ENCODE assay signal across 8 cellular contexts in genomic region chr13:77810430-77810829, GRCh38.
DNase-seq lines count a peak whose midpoint lies in the region; ATAC-seq and TF ChIP-seq lines count a peak whose summit lies in the region.

No MANE protein-coding gene starts in this region.

- H3K27me3 Mint-ChIP-seq in neural crest cell (ENCODE audit: low read depth) (no peaks in the 10 kb centered on the region), Calu3 (ENCODE audit: unreplicated experiment) (peaks cover 3% of the 10 kb centered on the region)

- no TSS peak for BruUV-seq in Calu3 (replicated peaks; lab: Mats Ljungman, UMichigan)

- DNase-seq in GM10248 (ENCODE audit: extremely low spot score) (peak; percentile 21), HuH-7 (ENCODE audit: low spot score) (peak; percentile 1), astrocyte of the hippocampus (ENCODE audit: low read depth, low spot score) (peak; percentile 27), neural crest cell (ENCODE audit: low read depth, low spot score) (no peak), hippocampal formation (lab: John Stamatoyannopoulos, UW) (no peak), Calu3 (no peak)
- DNase-seq in stimulated activated CD4-positive, alpha-beta T cell treated with anti-CD3 and anti-CD28 coated beads, Interleukin-2, amount 100 ng/mL, for 24 hours = no peak

- H3K4me1 Mint-ChIP-seq in neural crest cell (peaks cover 11% of the 10 kb centered on the region), Calu3 (ENCODE audit: low read depth, unreplicated experiment) (no peaks in the 10 kb centered on the region)

- H3K9me3 Mint-ChIP-seq in neural crest cell (peaks cover 14% of the 10 kb centered on the region), Calu3 (ENCODE audit: low read depth, unreplicated experiment) (no peaks in the 10 kb centered on the region)

- H3K36me3 Mint-ChIP-seq in neural crest cell (ENCODE audit: low read depth) = peaks cover 8% of the 10 kb centered on the region
- H3K36me3 Mint-ChIP-seq in Calu3 (ENCODE audit: insufficient read depth, unreplicated experiment) = no peaks in the 10 kb centered on the region

- peak; percentile 70 for ATAC-seq in GM21367 (IDR thresholded peaks at IDR 0.05; ENCODE audit: unreplicated experiment)

- CTCF ChIA-PET in GM10248 (lab: Yijun Ruan, JAX) (interaction anchor here (0.6 to 2.9 kb wide), 13 partner anchors 8 to 320 kb away, joined by 3 to 16 read pairs (median 3); no protein-coding TSS in a partner anchor), Calu3 (lab: Charles Lee) (interaction anchor here (0.9 to 1.1 kb wide), 2 partner anchors 78 to 311 kb away, joined by 5 to 9 read pairs; no protein-coding TSS in a partner anchor)

- H3K27ac Mint-ChIP-seq in neural crest cell (ENCODE audit: unreplicated experiment) = no peak overlapping the region
- H3K27ac Mint-ChIP-seq in Calu3 (ENCODE audit: unreplicated experiment) = no peak overlapping the region

- TF ChIP-seq CTCF in GM10248 (IDR thresholded peaks at IDR 0.05; ENCODE audit: control extremely low read depth, extremely low read depth, low read depth, missing control alignments) (peak; percentile 45), neural crest cell (conservative IDR thresholded peaks at IDR 0.05) (peak; percentile 57), Calu3 (IDR thresholded peaks at IDR 0.05; ENCODE audit: unreplicated experiment) (no peak)

- H3K4me3 Mint-ChIP-seq in neural crest cell (no peak overlapping the region), Calu3 (ENCODE audit: low read depth, unreplicated experiment) (no peak overlapping the region)

- intact Hi-C loops in Calu3 (cut with micrococcal nuclease; ENCODE audit: unreplicated experiment) = loop anchor here (5.0 kb wide), 1 partner anchor 33 kb away; no protein-coding TSS in a partner anchor

- POLR2A ChIA-PET in GM10248 (lab: Yijun Ruan, JAX) = no interaction called here

Comparison
In these comparisons a context has a peak if more than half of its experiments do, and no peak if none do; other contexts are left out.
1. DNase-seq: peak in GM10248 (single experiment), HuH-7 (single experiment) and astrocyte of the hippocampus (single experiment); none in neural crest cell (single experiment), hippocampal formation (0 of 2), Calu3 (single experiment) and stimulated activated CD4-positive, alpha-beta T cell treated with anti-CD3 and anti-CD28 coated beads, Interleukin-2, amount 100 ng/mL, for 24 hours (0 of 2).